ENCODE assay signal across 23 cellular contexts in genomic region chr11:19669511-19669910, GRCh38.
"Had no signal": no experiment of that assay in that cellular context is flagged by ENCODE, and none has a peak within 500 bp of the region (broad histone marks: within the 10 kb centered on the region; RNA-seq: fewer than 3 reads in every experiment).

No MANE protein-coding gene starts in this region.

- H3K4me3 ChIP-seq: adrenal gland, coronary artery, lower lobe of right lung, ovary, prostate gland, right atrium auricular region, uterus had no signal

- H3K4me1 ChIP-seq: adrenal gland, prostate gland had no signal

- ATAC-seq: activated CD4-positive, alpha-beta T cell treated with anti-CD3 and anti-CD28 coated beads for 36 hours; activated T-cell treated with anti-CD3 and anti-CD28 coated beads, Interleukin-2, amount 50 U/mL, for 4 hours; foreskin keratinocyte; left lobe of liver; lower lobe of right lung; naive thymus-derived CD4-positive, alpha-beta T cell; stimulated activated naive CD8-positive, alpha-beta T cell treated with anti-CD3 and anti-CD28 coated beads, Interleukin-15, Interleukin-2, amounts not matched to agents 100 U/mL and 50 U/mL, for 24 hours; T-helper 17 cell had no signal

- DNase-seq: activated B cell treated with CpG ODN at 0.5 μM for 24 hours; activated CD4-positive, alpha-beta T cell treated with anti-CD3 and anti-CD28 coated beads for 36 hours; activated CD4-positive, alpha-beta T cell treated with anti-CD3 and anti-CD28 coated beads, Interleukin-2, amount 50 U/mL, for 48 hours; activated CD8-positive, alpha-beta memory T cell treated with anti-CD3 and anti-CD28 coated beads, Interleukin-2, amount 50 U/mL, for 48 hours; activated naive CD4-positive, alpha-beta T cell; activated T-cell treated with anti-CD3 and anti-CD28 coated beads, Interleukin-2, amount 50 U/mL, for 4 hours; adrenal gland; cerebellar nuclear complex; foreskin keratinocyte; kidney; lower lobe of right lung; naive thymus-derived CD4-positive, alpha-beta T cell; ovary; stimulated activated CD4-positive, alpha-beta T cell treated with anti-CD3 and anti-CD28 coated beads, Interleukin-12 subunit alpha, Interleukin-12 subunit beta, amount 100 ng/mL, for 4 hours; stimulated activated CD4-positive, alpha-beta T cell treated with anti-CD3 and anti-CD28 coated beads, Interleukin-4, amount 100 ng/mL, for 4 hours; stimulated activated naive CD8-positive, alpha-beta T cell treated with anti-CD3 and anti-CD28 coated beads, Interleukin-15, Interleukin-2, amounts not matched to agents 100 U/mL and 50 U/mL, for 24 hours; T-helper 17 cell; trophoblast cell; uterus had no signal

- H3K27me3 ChIP-seq: adrenal gland, foreskin keratinocyte, ovary, right atrium auricular region, uterus had no signal

- H3K36me3 ChIP-seq: adrenal gland, lower lobe of right lung, ovary, prostate gland, right atrium auricular region, uterus had no signal

- H3K27ac ChIP-seq: coronary artery, lower lobe of right lung, ovary, prostate gland, right atrium auricular region had no signal

- H3K9me3 ChIP-seq: adrenal gland, lower lobe of right lung, ovary, prostate gland, right atrium auricular region, uterus had no signal
